ENCODE assay signal across 15 cellular contexts in the genomic region with DNA sequence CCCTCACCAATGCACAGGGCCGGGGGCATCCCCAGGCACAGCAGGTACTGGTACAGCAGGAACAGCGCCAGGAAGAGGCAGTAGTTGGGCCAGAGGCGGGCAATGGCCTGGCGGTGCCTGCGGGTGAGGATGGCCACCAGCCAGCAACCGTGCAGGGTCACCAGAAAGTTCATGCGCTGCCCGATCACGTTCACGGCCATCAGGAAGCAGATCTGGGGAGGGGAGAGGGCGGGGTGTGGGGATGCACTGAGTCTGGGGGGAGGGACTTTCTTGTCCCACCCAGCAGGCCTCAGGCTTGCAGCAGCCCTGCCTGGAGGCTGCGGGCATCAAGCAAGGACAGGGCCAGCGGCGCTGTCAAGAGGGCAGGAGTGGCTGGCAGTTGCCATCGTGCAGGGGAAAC. TPM values are rescaled to one million over a fixed set of nuclear protein-coding genes. Genes with fewer than 3 reads are reported as not detected.
DNase-seq lines count a peak whose midpoint lies in the region; ATAC-seq and TF ChIP-seq lines count a peak whose summit lies in the region.
"Had no signal": no experiment of that assay in that cellular context is flagged by ENCODE, and none has a peak within 500 bp of the region (broad histone marks: within the 10 kb centered on the region; RNA-seq: fewer than 3 reads in every experiment).

No MANE protein-coding gene starts in this region.

- no peak overlapping the region for H3K4me3 Mint-ChIP-seq in activated CD8-positive, alpha-beta memory T cell treated with anti-CD3 and anti-CD28 coated beads, Interleukin-2, amount 10 ng/mL, durations not matched to agents 7 days and 5 days
- H3K4me3 Mint-ChIP-seq: CD8-positive, alpha-beta T cell; natural killer cell treated with Interleukin-12 subunit alpha and Interleukin-12 subunit beta and Interleukin-15 and Interleukin-18, amount 100 ng/mL, for 72 hours had no signal

- no peaks in the 10 kb centered on the region for H3K9me3 Mint-ChIP-seq in activated CD8-positive, alpha-beta memory T cell treated with anti-CD3 and anti-CD28 coated beads, Interleukin-2, amount 10 ng/mL, durations not matched to agents 7 days and 5 days (ENCODE audit: low read depth)
- H3K9me3 Mint-ChIP-seq: CD8-positive, alpha-beta T cell; natural killer cell treated with Interleukin-12 subunit alpha and Interleukin-12 subunit beta and Interleukin-15 and Interleukin-18, amount 100 ng/mL, for 72 hours had no signal

- DNase-seq in AG20443 (ENCODE audit: low spot score), result peak; percentile 71
- peak; percentile 80 for DNase-seq in GM10266 (ENCODE audit: extremely low spot score)
- DNase-seq in NK-92 (lab: John Stamatoyannopoulos, UW; ENCODE audit: unreplicated experiment), result peak; percentile 4
- peak; percentile 79 for DNase-seq in hepatic stellate cell (ENCODE audit: low spot score)
- no peak for DNase-seq in activated CD8-positive, alpha-beta memory T cell treated with anti-CD3 and anti-CD28 coated beads, Interleukin-2, amount 10 ng/mL, durations not matched to agents 7 days and 5 days
- DNase-seq: activated CD4-positive, alpha-beta T cell treated with anti-CD3 and anti-CD28 coated beads, Interleukin-2, amount 50 U/mL, for 48 hours; activated gamma-delta T cell treated with Interleukin-2 at 50 U/mL for 16 hours; CD8-positive, alpha-beta T cell; left cardiac atrium; stimulated activated CD4-positive, alpha-beta T cell treated with anti-CD3 and anti-CD28 coated beads, Interleukin-4, amount 100 ng/mL, for 4 hours; stomach had no signal

- CTCF ChIA-PET in activated CD8-positive, alpha-beta memory T cell treated with anti-CD3 and anti-CD28 coated beads, Interleukin-2, amount 10 ng/mL, durations not matched to agents 7 days and 5 days (lab: Charles Lee), result no interaction called here

- no peak overlapping the region for H3K27ac Mint-ChIP-seq in activated CD8-positive, alpha-beta memory T cell treated with anti-CD3 and anti-CD28 coated beads, Interleukin-2, amount 10 ng/mL, durations not matched to agents 7 days and 5 days
- H3K27ac Mint-ChIP-seq: CD8-positive, alpha-beta T cell; natural killer cell treated with Interleukin-12 subunit alpha and Interleukin-12 subunit beta and Interleukin-15 and Interleukin-18, amount 100 ng/mL, for 72 hours had no signal

- peaks cover 12% of the 10 kb centered on the region for H3K36me3 Mint-ChIP-seq in activated CD8-positive, alpha-beta memory T cell treated with anti-CD3 and anti-CD28 coated beads, Interleukin-2, amount 10 ng/mL, durations not matched to agents 7 days and 5 days
- H3K36me3 Mint-ChIP-seq: natural killer cell treated with Interleukin-12 subunit alpha and Interleukin-12 subunit beta and Interleukin-15 and Interleukin-18, amount 100 ng/mL, for 72 hours had no signal

- no peaks in the 10 kb centered on the region for H3K4me1 Mint-ChIP-seq in activated CD8-positive, alpha-beta memory T cell treated with anti-CD3 and anti-CD28 coated beads, Interleukin-2, amount 10 ng/mL, durations not matched to agents 7 days and 5 days

- no peaks in the 10 kb centered on the region for H3K27me3 Mint-ChIP-seq in activated CD8-positive, alpha-beta memory T cell treated with anti-CD3 and anti-CD28 coated beads, Interleukin-2, amount 10 ng/mL, durations not matched to agents 7 days and 5 days
- H3K27me3 Mint-ChIP-seq: natural killer cell treated with Interleukin-12 subunit alpha and Interleukin-12 subunit beta and Interleukin-15 and Interleukin-18, amount 100 ng/mL, for 72 hours had no signal

- TF ChIP-seq CTCF in GM10266 (IDR thresholded peaks at IDR 0.05; ENCODE audit: control insufficient read depth, insufficient read depth, low read depth, missing control alignments), result no peak

- no peak for ATAC-seq in activated CD8-positive, alpha-beta memory T cell treated with anti-CD3 and anti-CD28 coated beads, Interleukin-2, amount 10 ng/mL, durations not matched to agents 7 days and 5 days
- no peak for ATAC-seq in GM18502 (IDR thresholded peaks at IDR 0.05; ENCODE audit: poor library complexity, unreplicated experiment)
- no peak for ATAC-seq in HG03097 (IDR thresholded peaks at IDR 0.05; ENCODE audit: low FRiP score, unreplicated experiment)
- ATAC-seq in HG02884 (IDR thresholded peaks at IDR 0.05; ENCODE audit: unreplicated experiment), result no peak
- ATAC-seq: CD8-positive, alpha-beta T cell; left cardiac atrium had no signal

RNA-seq across cellular contexts. Expression of a gene that starts 25.4 kb away (rescaled TPM):
- 10 to 100 TPM; 31.1 to 40.0 TPM for total RNA-seq in activated CD8-positive, alpha-beta memory T cell treated with anti-CD3 and anti-CD28 coated beads, Interleukin-2, amount 10 ng/mL, durations not matched to agents 7 days and 5 days

RNA-seq across cellular contexts. Expression of a gene that starts 25.5 kb away (rescaled TPM):
- 100 to 1,000 TPM; 124 to 174 TPM for total RNA-seq in activated CD8-positive, alpha-beta memory T cell treated with anti-CD3 and anti-CD28 coated beads, Interleukin-2, amount 10 ng/mL, durations not matched to agents 7 days and 5 days

RNA-seq across cellular contexts. Expression of a gene that starts 45.4 kb away (rescaled TPM):
- 10 to 100 TPM in 1 of 2 experiments, 1 to 10 TPM in 1; 5.6 to 14.1 TPM for total RNA-seq in activated CD8-positive, alpha-beta memory T cell treated with anti-CD3 and anti-CD28 coated beads, Interleukin-2, amount 10 ng/mL, durations not matched to agents 7 days and 5 days

RNA-seq across cellular contexts. Expression of a gene that starts 53.3 kb away (rescaled TPM):
- 100 to 1,000 TPM; 269 to 347 TPM for total RNA-seq in activated CD8-positive, alpha-beta memory T cell treated with anti-CD3 and anti-CD28 coated beads, Interleukin-2, amount 10 ng/mL, durations not matched to agents 7 days and 5 days
